Comparison of ENCODE assay signal across 1 cellular context in the genomic region with DNA sequence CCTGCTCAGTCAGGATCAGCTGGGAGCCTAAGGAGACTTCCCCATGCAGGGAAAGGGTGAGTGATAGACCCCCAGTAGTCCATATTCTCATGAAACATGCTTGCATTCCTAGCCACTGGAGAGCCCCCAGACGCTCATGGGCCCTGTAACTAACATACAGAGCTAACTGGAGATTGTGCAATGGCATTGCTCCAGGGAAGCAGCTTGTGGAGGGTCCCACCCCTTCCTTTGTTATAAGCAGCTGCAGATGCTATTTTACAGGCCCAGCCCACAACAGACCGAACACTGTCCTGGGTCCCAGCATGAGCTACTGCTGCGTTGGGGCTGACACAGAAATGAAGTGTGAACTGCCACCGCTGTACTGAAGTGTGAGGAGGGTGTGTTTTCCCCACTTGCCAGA.
TF ChIP-seq lines count a peak whose summit lies in the region.

No MANE protein-coding gene starts in this region.

TF ChIP-seq in WTC11, 78 proteins besides CTCF, POLR2A, EP300 and RAD21 (continued from another document):
- TF ChIP-seq, protein P1, sequence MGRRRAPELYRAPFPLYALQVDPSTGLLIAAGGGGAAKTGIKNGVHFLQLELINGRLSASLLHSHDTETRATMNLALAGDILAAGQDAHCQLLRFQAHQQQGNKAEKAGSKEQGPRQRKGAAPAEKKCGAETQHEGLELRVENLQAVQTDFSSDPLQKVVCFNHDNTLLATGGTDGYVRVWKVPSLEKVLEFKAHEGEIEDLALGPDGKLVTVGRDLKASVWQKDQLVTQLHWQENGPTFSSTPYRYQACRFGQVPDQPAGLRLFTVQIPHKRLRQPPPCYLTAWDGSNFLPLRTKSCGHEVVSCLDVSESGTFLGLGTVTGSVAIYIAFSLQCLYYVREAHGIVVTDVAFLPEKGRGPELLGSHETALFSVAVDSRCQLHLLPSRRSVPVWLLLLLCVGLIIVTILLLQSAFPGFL (CRISPR knock-in tag; IDR thresholded peaks at IDR 0.05; ENCODE audit: borderline replicate concordance), result no peak
- TF ChIP-seq, protein P2, sequence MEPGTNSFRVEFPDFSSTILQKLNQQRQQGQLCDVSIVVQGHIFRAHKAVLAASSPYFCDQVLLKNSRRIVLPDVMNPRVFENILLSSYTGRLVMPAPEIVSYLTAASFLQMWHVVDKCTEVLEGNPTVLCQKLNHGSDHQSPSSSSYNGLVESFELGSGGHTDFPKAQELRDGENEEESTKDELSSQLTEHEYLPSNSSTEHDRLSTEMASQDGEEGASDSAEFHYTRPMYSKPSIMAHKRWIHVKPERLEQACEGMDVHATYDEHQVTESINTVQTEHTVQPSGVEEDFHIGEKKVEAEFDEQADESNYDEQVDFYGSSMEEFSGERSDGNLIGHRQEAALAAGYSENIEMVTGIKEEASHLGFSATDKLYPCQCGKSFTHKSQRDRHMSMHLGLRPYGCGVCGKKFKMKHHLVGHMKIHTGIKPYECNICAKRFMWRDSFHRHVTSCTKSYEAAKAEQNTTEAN (CRISPR knock-in tag; IDR thresholded peaks at IDR 0.05), result no peak
- TF ChIP-seq ZNF671 (CRISPR knock-in tag; IDR thresholded peaks at IDR 0.05), result no peak
